Comparison of ENCODE assay signal across 26 cellular contexts in the genomic region with DNA sequence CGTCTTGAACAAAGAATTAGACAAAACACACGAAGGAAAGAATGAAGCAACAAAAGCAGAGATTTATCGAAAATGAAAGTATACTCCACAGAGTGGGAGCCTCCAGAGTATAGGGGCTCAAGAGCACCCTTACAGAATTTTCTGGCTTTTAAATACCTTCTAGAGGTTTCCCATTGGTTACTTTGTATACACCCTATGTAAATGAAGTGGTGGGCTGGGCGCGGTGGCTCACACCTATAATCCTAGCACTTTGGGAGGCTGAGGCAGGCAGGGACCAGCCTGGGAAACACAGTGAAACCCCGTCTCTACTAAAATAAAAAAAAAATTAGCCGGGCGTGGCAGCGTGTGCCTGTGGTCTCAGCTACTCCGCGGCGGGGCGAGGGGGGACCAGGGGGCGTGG. TPM values are rescaled to one million over a fixed set of nuclear protein-coding genes. Genes with fewer than 3 reads are reported as not detected.
DNase-seq lines count a peak whose midpoint lies in the region; ATAC-seq and TF ChIP-seq lines count a peak whose summit lies in the region.
"Had no signal": no experiment of that assay in that cellular context is flagged by ENCODE, and none has a peak within 500 bp of the region (broad histone marks: within the 10 kb centered on the region; RNA-seq: fewer than 3 reads in every experiment).

No MANE protein-coding gene starts in this region.

- ATAC-seq in Panc1 = 0 out of 2 replicates have a peak, but pooled peaks have one; percentile 32
- ATAC-seq: activated CD4-positive, CD25-positive, alpha-beta regulatory T cell treated with anti-CD3 and anti-CD28 coated beads, Interleukin-2, amount 50 U/mL, for 24 hours; SK-N-SH treated with all-trans-retinoic acid at 6 μM for 48 hours; T-helper 17 cell had no signal

- peaks cover 0 to 3% of the 10 kb centered on the region in 2 donors for H3K36me3 Mint-ChIP-seq in CD14-positive monocyte
- H3K36me3 Mint-ChIP-seq in Caco-2 (ENCODE audit: insufficient read depth, unreplicated experiment) = no peaks in the 10 kb centered on the region

- H3K27me3 Mint-ChIP-seq in CD14-positive monocyte (ENCODE audit: low read depth in 3 of 3) (peaks cover 0 to 2% (median 2%) of the 10 kb centered on the region in 3 donors), Caco-2 (ENCODE audit: insufficient read depth, unreplicated experiment) (no peaks in the 10 kb centered on the region)
- H3K27me3 Mint-ChIP-seq: central memory CD8-positive, alpha-beta T cell; dendritic cell treated with granulocyte-macrophage colony-stimulating factor and Interleukin-4, amounts not matched to agents 40 ng/mL and 50 ng/mL, for 4 days had no signal

- no peaks in the 10 kb centered on the region for H3K79me2 ChIP-seq in osteoblast (ENCODE audit: insufficient read depth, low read length)

- DNase-seq in CD14-positive monocyte (ENCODE audit: low spot score) (no peak), Caco-2 (no peak), Panc1 (ENCODE audit: low read depth, low spot score) (no peak), osteoblast (ENCODE audit: insufficient read length, low spot score, missing footprints) (no peak), NCI-H2029 (lab: John Stamatoyannopoulos, UW) (no peak), DMS79 (lab: John Stamatoyannopoulos, UW) (no peak), ascending aorta (ENCODE audit: low spot score in 2 of 2) (no peak)
- DNase-seq: activated gamma-delta T cell; activated T-cell treated with anti-CD3 and anti-CD28 coated beads for 4 hours; CD4-positive, alpha-beta memory T cell; DMS53; GF-D8; mesendoderm; NCI-H1436; NCI-H446; NCI-H774; nucleus accumbens; spleen; stimulated activated CD4-positive, alpha-beta T cell treated with anti-CD3 and anti-CD28 coated beads, Interleukin-4, amount 100 ng/mL, for 1 hour; T-helper 17 cell had no signal

- H3K27ac Mint-ChIP-seq in CD14-positive monocyte = no peak overlapping the region
- peak overlapping the region; percentile 6 for H3K27ac Mint-ChIP-seq in Caco-2 (ENCODE audit: unreplicated experiment)
- H3K27ac Mint-ChIP-seq: dendritic cell treated with granulocyte-macrophage colony-stimulating factor and Interleukin-4, amounts not matched to agents 40 ng/mL and 50 ng/mL, for 4 days; T-helper 17 cell had no signal

- no peaks in the 10 kb centered on the region for H4K20me1 ChIP-seq in osteoblast (ENCODE audit: insufficient read depth, low read length)

- H3K4me3 ChIP-seq in Caco-2 (ENCODE audit: low read depth, low read length) = peak overlapping the region; percentile 34
- H3K4me3 ChIP-seq in Panc1 (ENCODE audit: low read depth in 2 of 2, low read length in 2 of 2) = peak overlapping the region; percentile 25 to 32
- H3K4me3 ChIP-seq in osteoblast (ENCODE audit: insufficient read depth, low read length) = peak overlapping the region; percentile 41
- H3K4me3 ChIP-seq in ascending aorta = no peak overlapping the region
- H3K4me3 ChIP-seq: spleen, suprapubic skin had no signal

- TF ChIP-seq CTCF in CD14-positive monocyte (IDR thresholded peaks at IDR 0.05) (no peak), Caco-2 (IDR thresholded peaks at IDR 0.05; ENCODE audit: insufficient read depth in 1 of 2, low read depth in 1 of 2, low read length in 1 of 2, severe bottlenecking in 1 of 2, unreplicated experiment in 1 of 2) (no peak), Panc1 (IDR thresholded peaks at IDR 0.05) (no peak), osteoblast (IDR thresholded peaks at IDR 0.05; ENCODE audit: extremely low read depth, low read depth, low read length) (no peak), ascending aorta (IDR thresholded peaks at IDR 0.05) (no peak)

- in situ Hi-C loops in Panc1 (cut with HindIII; ENCODE audit: low pct_unique_long_range_greater_than_20kb, low sequenced_read_pairs) = no loop called here

- H3K4me3 Mint-ChIP-seq in CD14-positive monocyte (peak overlapping the region; percentile 27 to 30), Caco-2 (ENCODE audit: unreplicated experiment) (peak overlapping the region; percentile 74)
- H3K4me3 Mint-ChIP-seq: dendritic cell treated with granulocyte-macrophage colony-stimulating factor and Interleukin-4, amounts not matched to agents 40 ng/mL and 50 ng/mL, for 4 days; T-helper 17 cell had no signal

- intact Hi-C loops in CD14-positive monocyte (cut with micrococcal nuclease) = no loop called here
- intact Hi-C loops in Caco-2 (cut with micrococcal nuclease; ENCODE audit: unreplicated experiment) = no loop called here
- intact Hi-C loops in Panc1 (cut with micrococcal nuclease; ENCODE audit: unreplicated experiment) = no loop called here
- intact Hi-C loops in ascending aorta (cut with DNase I) = no loop called here

- BruUV-seq in Caco-2 (replicated peaks; lab: Mats Ljungman, UMichigan) (no TSS peak), Panc1 (replicated peaks; lab: Mats Ljungman, UMichigan) (no TSS peak)

- peaks cover 7% of the 10 kb centered on the region for H3K9me3 ChIP-seq in Caco-2
- H3K9me3 ChIP-seq in Panc1 (ENCODE audit: control insufficient read depth, insufficient read depth, low read depth, low read length) = peaks cover 9% of the 10 kb centered on the region; the same call in 1 of the 2 replicates
- H3K9me3 ChIP-seq in osteoblast (ENCODE audit: low read depth, low read length) = no peaks in the 10 kb centered on the region
- no peaks in the 10 kb centered on the region for H3K9me3 ChIP-seq in ascending aorta
- H3K9me3 ChIP-seq: esophagus muscularis mucosa, suprapubic skin had no signal

- CTCF ChIA-PET in Caco-2 (lab: Charles Lee) = interaction anchor here (0.6 kb wide), 1 partner anchor 9 kb away, joined by 3 read pairs; no protein-coding TSS in a partner anchor
- CTCF ChIA-PET in Panc1 (lab: Charles Lee) = interaction anchor here (0.7 kb wide), 1 partner anchor 304 kb away, joined by 4 read pairs; no protein-coding TSS in a partner anchor

- no peaks in the 10 kb centered on the region for H3K27me3 ChIP-seq in Caco-2 (replicated peaks; ENCODE audit: control insufficient read depth, insufficient read depth, low read length)
- H3K27me3 ChIP-seq in Panc1 (ENCODE audit: control insufficient read depth, insufficient read depth, low read length) = no peaks in the 10 kb centered on the region
- H3K27me3 ChIP-seq in osteoblast (ENCODE audit: insufficient read depth, low read length) = peaks cover 4% of the 10 kb centered on the region
- H3K27me3 ChIP-seq in ascending aorta = no peaks in the 10 kb centered on the region
- H3K27me3 ChIP-seq: esophagus muscularis mucosa, spleen, suprapubic skin had no signal

- H3K4me1 Mint-ChIP-seq in CD14-positive monocyte (no peaks in the 10 kb centered on the region), Caco-2 (ENCODE audit: low read depth, unreplicated experiment) (no peaks in the 10 kb centered on the region)
- H3K4me1 Mint-ChIP-seq: CD4-positive, alpha-beta memory T cell; central memory CD8-positive, alpha-beta T cell had no signal

- H3K4me1 ChIP-seq in Caco-2 = no peaks in the 10 kb centered on the region
- no peaks in the 10 kb centered on the region for H3K4me1 ChIP-seq in Panc1 (ENCODE audit: control insufficient read depth, insufficient read depth, low read length)
- H3K4me1 ChIP-seq in osteoblast (ENCODE audit: insufficient read depth, low read length) = no peaks in the 10 kb centered on the region
- H3K4me1 ChIP-seq in ascending aorta = no peaks in the 10 kb centered on the region
- H3K4me1 ChIP-seq: spleen, suprapubic skin had no signal

- H3K9me3 Mint-ChIP-seq in CD14-positive monocyte (peaks cover 7 to 28% (median 21%) of the 10 kb centered on the region in 7 donors), Caco-2 (ENCODE audit: unreplicated experiment) (peaks cover 20% of the 10 kb centered on the region)
- H3K9me3 Mint-ChIP-seq: central memory CD8-positive, alpha-beta T cell had no signal

- peak overlapping the region; percentile 63 for H2AFZ ChIP-seq in osteoblast (ENCODE audit: low read length)

- POLR2A ChIA-PET in Caco-2 (lab: Charles Lee) (no interaction called here), Panc1 (lab: Charles Lee) (interaction anchor here (0.6 kb wide), 2 partner anchors 29 to 126 kb away, joined by 6 read pairs; no protein-coding TSS in a partner anchor)

- H3K27ac ChIP-seq in Panc1 (ENCODE audit: low read length) (0 out of 2 replicates have a peak overlapping the region, but pooled peaks have one; percentile 12), osteoblast (ENCODE audit: low read depth, low read length) (no peak overlapping the region), ascending aorta (no peak overlapping the region)
- H3K27ac ChIP-seq: esophagus muscularis mucosa, spleen, suprapubic skin had no signal

- H3K36me3 ChIP-seq in Caco-2 (ENCODE audit: control insufficient read depth, insufficient read depth, low read length) (no peaks in the 10 kb centered on the region), Panc1 (ENCODE audit: control insufficient read depth, insufficient read depth, low read length) (no peaks in the 10 kb centered on the region), osteoblast (ENCODE audit: insufficient read depth, low read length) (no peaks in the 10 kb centered on the region), ascending aorta (no peaks in the 10 kb centered on the region)
- H3K36me3 ChIP-seq: esophagus muscularis mucosa, spleen, suprapubic skin had no signal

- peak overlapping the region; percentile 49 for H3K4me2 ChIP-seq in osteoblast (ENCODE audit: insufficient read depth, low read length)

RNA-seq across cellular contexts. Expression of gene DNM1L, which starts 13.1 kb away (rescaled TPM):
- polyA plus RNA-seq in CD14-positive monocyte = 10 to 100 TPM; 23.6 to 31.5 TPM
- total RNA-seq in Caco-2 (2022) = 136 and 137 TPM in 2 replicates
- 91.8 TPM for total RNA-seq in Panc1 (2021; ENCODE audit: unreplicated experiment)
- polyA plus RNA-seq in Panc1 (2012; ENCODE audit: insufficient read length) = 55.2 TPM
- total RNA-seq in osteoblast = 74.9 and 80.7 TPM in 2 replicates
- total RNA-seq in ascending aorta = 50.9 TPM

Comparison
In these comparisons a context has a peak if more than half of its experiments do, and no peak if none do; other contexts are left out.
1. H3K4me3 ChIP-seq: peak in Caco-2 (single experiment), Panc1 (2 of 2) and osteoblast (single experiment); none in ascending aorta (0 of 2).